In genomic region chr1:155773221-155773620, GRCh38 we compare ENCODE assay signal across 16 cellular contexts.
"Had no signal": no experiment of that assay in that cellular context is flagged by ENCODE, and none has a peak within 500 bp of the region (broad histone marks: within the 10 kb centered on the region; RNA-seq: fewer than 3 reads in every experiment).

No MANE protein-coding gene starts in this region.

- H3K4me3 Mint-ChIP-seq: activated B cell treated with CpG ODN at 0.5 μM for 24 hours; effector memory CD8-positive, alpha-beta T cell; natural killer cell had no signal

- H3K4me3 ChIP-seq: cardiac muscle cell, esophagus squamous epithelium, heart right ventricle, spleen, tibial nerve had no signal

- H3K27me3 ChIP-seq: cardiac muscle cell, esophagus squamous epithelium, heart right ventricle, spleen, tibial nerve had no signal

- ATAC-seq: effector memory CD8-positive, alpha-beta T cell; heart right ventricle; natural killer cell had no signal

- H3K9me3 ChIP-seq: esophagus squamous epithelium, heart right ventricle, spleen, tibial nerve had no signal

- H3K27ac Mint-ChIP-seq: activated B cell treated with CpG ODN at 0.5 μM for 24 hours had no signal

- H3K4me1 Mint-ChIP-seq: activated B cell treated with CpG ODN at 0.5 μM for 24 hours had no signal

- DNase-seq: activated B cell treated with CpG ODN at 0.5 μM for 24 hours; activated CD4-positive, alpha-beta T cell treated with anti-CD3 and anti-CD28 coated beads for 4 hours; activated effector memory CD4-positive, alpha-beta T cell treated with Interleukin-2 at 50 U/mL for 16 hours; activated naive CD4-positive, alpha-beta T cell treated with anti-CD3 and anti-CD28 coated beads, Interleukin-2, amount 50 U/mL, for 16 hours; effector memory CD8-positive, alpha-beta T cell; esophagus squamous epithelium; heart right ventricle; natural killer cell; spleen; stimulated activated CD4-positive, alpha-beta T cell treated with anti-CD3 and anti-CD28 coated beads, Interleukin-4, amount 100 ng/mL, for 4 hours; stimulated activated naive CD4-positive, alpha-beta T cell; substantia nigra; T-helper 1 cell; T-helper 9 cell had no signal

- H3K4me1 ChIP-seq: esophagus squamous epithelium, heart right ventricle, tibial nerve had no signal

- H3K27ac ChIP-seq: cardiac muscle cell, esophagus squamous epithelium, heart right ventricle, spleen, tibial nerve had no signal

- H3K27me3 Mint-ChIP-seq: activated B cell treated with CpG ODN at 0.5 μM for 24 hours; effector memory CD8-positive, alpha-beta T cell had no signal

- H3K9me3 Mint-ChIP-seq: activated B cell treated with CpG ODN at 0.5 μM for 24 hours; effector memory CD8-positive, alpha-beta T cell; natural killer cell had no signal
